22 cellular contexts compared by ENCODE assay signal in the genomic region with DNA sequence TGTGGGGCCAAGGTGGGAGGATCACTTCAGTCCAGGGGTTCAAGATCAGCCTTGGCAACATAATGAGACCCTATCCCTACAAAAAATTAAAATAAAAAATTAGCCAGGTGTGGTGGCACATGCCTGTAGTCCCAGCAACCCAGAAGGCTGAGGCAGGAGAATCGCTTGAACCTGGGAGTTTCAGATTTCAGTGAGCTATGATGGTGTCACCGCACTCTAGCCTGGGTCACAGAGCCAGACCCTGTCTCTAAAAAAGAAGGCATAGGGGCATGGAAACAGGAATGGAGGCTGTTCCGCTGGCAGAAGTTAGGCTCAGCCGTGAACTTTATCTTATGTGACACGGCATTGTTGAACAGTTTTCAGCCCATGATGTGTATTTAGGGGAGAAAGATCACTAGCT.
"Had no signal": no experiment of that assay in that cellular context is flagged by ENCODE, and none has a peak within 500 bp of the region (broad histone marks: within the 10 kb centered on the region; RNA-seq: fewer than 3 reads in every experiment).

No MANE protein-coding gene starts in this region.

- H3K4me2 ChIP-seq: hepatocyte had no signal

- H3K27me3 ChIP-seq: body of pancreas, cardiac muscle cell, gastrocnemius medialis, hepatocyte, ovary, right lobe of liver, testis had no signal

- H3K27ac ChIP-seq: body of pancreas, cardiac muscle cell, gastrocnemius medialis, hepatocyte, neutrophil, ovary, right lobe of liver, testis had no signal

- ATAC-seq: activated CD4-positive, alpha-beta T cell treated with anti-CD3 and anti-CD28 coated beads for 36 hours; body of pancreas; gastrocnemius medialis; mucosa of descending colon; natural killer cell treated with Interleukin-12 subunit alpha and Interleukin-12 subunit beta and Interleukin-15 and Interleukin-18, amount 100 ng/mL, for 72 hours; right lobe of liver; stimulated activated naive CD8-positive, alpha-beta T cell treated with anti-CD3 and anti-CD28 coated beads, Interleukin-15, Interleukin-2, amounts not matched to agents 100 U/mL and 50 U/mL, for 24 hours had no signal

- DNase-seq: activated CD4-positive, alpha-beta T cell treated with anti-CD3 and anti-CD28 coated beads for 36 hours; activated CD4-positive, alpha-beta T cell treated with anti-CD3 and anti-CD28 coated beads, Interleukin-2, amount 50 U/mL, for 48 hours; activated CD4-positive, CD25-positive, alpha-beta regulatory T cell; activated CD8-positive, alpha-beta memory T cell treated with anti-CD3 and anti-CD28 coated beads for 24 hours; activated effector memory CD4-positive, alpha-beta T cell treated with Interleukin-2 at 50 U/mL for 16 hours; activated naive CD4-positive, alpha-beta T cell treated with Interleukin-2 at 50 U/mL for 16 hours; anterior cingulate cortex; body of pancreas; effector CD4-positive, alpha-beta T cell; gastrocnemius medialis; islet precursor cell; mucosa of descending colon; ovary; right lobe of liver; stimulated activated CD4-positive, alpha-beta T cell treated with anti-CD3 and anti-CD28 coated beads, Interleukin-4, amount 100 ng/mL, for 1 hour; stimulated activated naive CD8-positive, alpha-beta T cell treated with anti-CD3 and anti-CD28 coated beads, Interleukin-15, Interleukin-2, amounts not matched to agents 100 U/mL and 50 U/mL, for 24 hours; T-helper 1 cell; testis had no signal

- H3K36me3 ChIP-seq: cardiac muscle cell, gastrocnemius medialis, neutrophil, ovary, right lobe of liver had no signal

- H3K9me3 ChIP-seq: body of pancreas, gastrocnemius medialis, mucosa of descending colon, neutrophil, ovary, right lobe of liver, testis had no signal

- H3K4me1 ChIP-seq: right lobe of liver had no signal

- H3K4me3 ChIP-seq: body of pancreas, cardiac muscle cell, gastrocnemius medialis, hepatocyte, mucosa of descending colon, ovary, right lobe of liver, testis had no signal
